ENCODE assay signal across 8 cellular contexts in genomic region chr5:141084487-141084989, GRCh38. TPM values are rescaled to one million over a fixed set of nuclear protein-coding genes. Genes with fewer than 3 reads are reported as not detected.
A peak's percentile ranks its signal among the peaks of the same experiment; 100 is the strongest.
DNase-seq lines count a peak whose midpoint lies in the region; ATAC-seq, FAIRE-seq and TF ChIP-seq lines count a peak whose summit lies in the region.

No MANE protein-coding gene starts in this region.

- H3K9me1 ChIP-seq in keratinocyte (ENCODE audit: control insufficient read depth, extremely low read depth, insufficient read depth, low read length): no peaks in the 10 kb centered on the region

- H3K4me2 ChIP-seq in DND-41 (ENCODE audit: insufficient read depth, low read length): no peak overlapping the region
- H3K4me2 ChIP-seq in keratinocyte (ENCODE audit: control insufficient read depth, extremely low read depth, insufficient read depth, low read depth, low read length): peak overlapping the region; percentile 35

- H3K36me3 ChIP-seq in DND-41 (ENCODE audit: insufficient read depth, low read length) (no peaks in the 10 kb centered on the region), keratinocyte (ENCODE audit: control insufficient read depth in 2 of 2, extremely low read depth in 1 of 2, insufficient read depth in 2 of 2, low read length in 2 of 2) (no peaks in the 10 kb centered on the region)

- H3K9me3 ChIP-seq in DND-41 (ENCODE audit: insufficient read depth, low read length, severe bottlenecking) (no peaks in the 10 kb centered on the region), keratinocyte (ENCODE audit: control insufficient read depth, low read depth, low read length) (no peaks in the 10 kb centered on the region)

- H4K20me1 ChIP-seq in DND-41 (ENCODE audit: insufficient read depth, low read length): no peaks in the 10 kb centered on the region
- no peaks in the 10 kb centered on the region for H4K20me1 ChIP-seq in keratinocyte (ENCODE audit: control insufficient read depth, extremely low read depth, insufficient read depth, low read length)

- dilution Hi-C loops in keratinocyte (cut with MboI; ENCODE audit: extremely low pct_ligation_motif_present, low sequenced_read_pairs): no loop called here

- TF ChIP-seq CTCF in DND-41 (IDR thresholded peaks at IDR 0.05; ENCODE audit: borderline replicate concordance, extremely low read depth, low read length, poor library complexity, severe bottlenecking) (peak; percentile 25), keratinocyte (optimal IDR thresholded peaks at IDR 0.05 in 1 of 3, IDR thresholded peaks at IDR 0.05 in 1 of 3, conservative IDR thresholded peaks at IDR 0.05 in 1 of 3; ENCODE audit: extremely low read depth in 1 of 3, insufficient read depth in 2 of 3, low read length in 3 of 3) (peak in 2 of 3 experiments; percentile 13 to 31)

- no peaks in the 10 kb centered on the region for H3K27me3 ChIP-seq in DND-41 (ENCODE audit: insufficient read depth, low read length, poor library complexity)
- no peaks in the 10 kb centered on the region for H3K27me3 ChIP-seq in keratinocyte (ENCODE audit: control insufficient read depth, extremely low read depth, insufficient read depth, low read length)

- H3K79me2 ChIP-seq in DND-41 (ENCODE audit: insufficient read depth, low read length): no peaks in the 10 kb centered on the region
- no peaks in the 10 kb centered on the region for H3K79me2 ChIP-seq in keratinocyte (ENCODE audit: control insufficient read depth, insufficient read depth, low read length)

- ATAC-seq in DND-41 (ENCODE audit: insufficient read depth, low read depth): peak; percentile 68; the same call in 1 of the 3 replicates
- no peak for ATAC-seq in GM21825 (IDR thresholded peaks at IDR 0.05; ENCODE audit: unreplicated experiment)
- no peak for ATAC-seq in HG02870 (IDR thresholded peaks at IDR 0.05; ENCODE audit: unreplicated experiment)

- FAIRE-seq in keratinocyte (lab: Jason Lieb, UNC): no peak

- H3K9ac ChIP-seq in DND-41 (ENCODE audit: low read depth, low read length): no peak overlapping the region
- H3K9ac ChIP-seq in keratinocyte (ENCODE audit: control insufficient read depth, extremely low read depth, insufficient read depth, low read length): no peak overlapping the region

- H3K4me1 ChIP-seq in DND-41 (ENCODE audit: insufficient read depth, low read length) (no peaks in the 10 kb centered on the region), keratinocyte (ENCODE audit: control insufficient read depth, extremely low read depth, insufficient read depth, low read length) (no peaks in the 10 kb centered on the region)

- H2AFZ ChIP-seq in DND-41 (ENCODE audit: low read depth, low read length) (no peak overlapping the region), keratinocyte (ENCODE audit: control insufficient read depth, low read length) (no peak overlapping the region)

- peak; percentile 25 for DNase-seq in DND-41
- peak; percentile 47 for DNase-seq in HuH-7.5 (ENCODE audit: low spot score)
- DNase-seq in T-helper 9 cell: peak; percentile 21
- peak; percentile 47 for DNase-seq in central memory CD4-positive, alpha-beta T cell
- DNase-seq in keratinocyte (ENCODE audit: low read depth, low spot score): no peak
- DNase-seq in stimulated activated CD4-positive, alpha-beta T cell treated with anti-CD3 and anti-CD28 coated beads, Interleukin-2, amount 100 ng/mL, for 24 hours: peak; percentile 23 to 39

- no peak overlapping the region for H3K4me3 ChIP-seq in DND-41 (ENCODE audit: low read depth in 1 of 2, low read length in 2 of 2)
- H3K4me3 ChIP-seq in keratinocyte (ENCODE audit: control insufficient read depth in 2 of 3, extremely low read depth in 1 of 3, insufficient read depth in 2 of 3, low read depth in 1 of 3, low read length in 3 of 3): peak overlapping the region in 1 of 3 experiments; percentile 37

- H3K27ac ChIP-seq in DND-41 (ENCODE audit: low read length) (no peak overlapping the region), keratinocyte (ENCODE audit: control insufficient read depth, insufficient read depth, low read length) (no peak overlapping the region)

RNA-seq across cellular contexts. Expression of gene PCDHB2, which starts 9.9 kb away (rescaled TPM):
- 0.26 to 1.1 TPM (median 0.46 TPM) in 3 replicates for polyA plus RNA-seq in keratinocyte
- polyA plus RNA-seq in keratinocyte (2011; ENCODE audit: low read depth): 0.51 TPM
- polyA plus RNA-seq in keratinocyte (2011; cell fraction: cytosol; rRNA removed): 0.21 and 0.25 TPM in 2 replicates
- polyA plus RNA-seq in keratinocyte (2011; cell fraction: nucleus; rRNA removed): 1.8 and 2.4 TPM in 2 replicates
- polyA plus RNA-seq in keratinocyte (2012; ENCODE audit: low replicate concordance): 0.50 and 0.76 TPM in 2 replicates
- 0.07 to 1.2 TPM (median 0.64 TPM) in 3 replicates for polyA minus RNA-seq in keratinocyte
- polyA minus RNA-seq in keratinocyte (2011; cell fraction: cytosol; rRNA and poly(A)+ RNA removed): 0.77 TPM
- polyA minus RNA-seq in keratinocyte (2011; cell fraction: nucleus; rRNA and poly(A)+ RNA removed): 2.6 and 3.5 TPM in 2 replicates

RNA-seq across cellular contexts. Expression of gene PCDHB3, which starts 15.7 kb away (rescaled TPM):
- polyA plus RNA-seq in keratinocyte: 0.03 to 0.08 TPM (median 0.05 TPM) in 3 replicates
- polyA plus RNA-seq in keratinocyte (2011; ENCODE audit: low read depth): not detected
- not detected in 2 replicates for polyA plus RNA-seq in keratinocyte (2011; cell fraction: cytosol; rRNA removed)
- 0.19 and 0.22 TPM in 2 replicates for polyA plus RNA-seq in keratinocyte (2011; cell fraction: nucleus; rRNA removed)
- 0.10 TPM in 1 of 2 replicates, not detected in the other for polyA plus RNA-seq in keratinocyte (2012; ENCODE audit: low replicate concordance)
- polyA minus RNA-seq in keratinocyte: 0.10 to 0.13 TPM in 2 of 3 replicates, not detected in the other
- not detected for polyA minus RNA-seq in keratinocyte (2011; cell fraction: cytosol; rRNA and poly(A)+ RNA removed)
- 0.21 and 0.78 TPM in 2 replicates for polyA minus RNA-seq in keratinocyte (2011; cell fraction: nucleus; rRNA and poly(A)+ RNA removed)

RNA-seq across cellular contexts. Expression of gene PCDHB1, which starts 33.4 kb away (rescaled TPM):
- polyA plus RNA-seq in keratinocyte: not detected in 3 replicates
- polyA plus RNA-seq in keratinocyte (2011; ENCODE audit: low read depth): not detected
- polyA plus RNA-seq in keratinocyte (2011; cell fraction: cytosol; rRNA removed): not detected in 2 replicates
- polyA plus RNA-seq in keratinocyte (2011; cell fraction: nucleus; rRNA removed): not detected in 2 replicates
- not detected in 2 replicates for polyA plus RNA-seq in keratinocyte (2012; ENCODE audit: low replicate concordance)
- polyA minus RNA-seq in keratinocyte: not detected in 3 replicates
- not detected for polyA minus RNA-seq in keratinocyte (2011; cell fraction: cytosol; rRNA and poly(A)+ RNA removed)
- polyA minus RNA-seq in keratinocyte (2011; cell fraction: nucleus; rRNA and poly(A)+ RNA removed): not detected in 2 replicates

RNA-seq across cellular contexts. Expression of gene PCDHB4, which starts 37.1 kb away (rescaled TPM):
- 0.04 to 0.05 TPM in 2 of 3 replicates, not detected in the other for polyA plus RNA-seq in keratinocyte
- not detected for polyA plus RNA-seq in keratinocyte (2011; ENCODE audit: low read depth)
- not detected in 2 replicates for polyA plus RNA-seq in keratinocyte (2011; cell fraction: cytosol; rRNA removed)
- polyA plus RNA-seq in keratinocyte (2011; cell fraction: nucleus; rRNA removed): 0.08 and 0.13 TPM in 2 replicates
- polyA plus RNA-seq in keratinocyte (2012; ENCODE audit: low replicate concordance): 0.06 TPM in 1 of 2 replicates, not detected in the other
- polyA minus RNA-seq in keratinocyte: 0.10 TPM in 1 of 3 replicates, not detected in the others
- not detected for polyA minus RNA-seq in keratinocyte (2011; cell fraction: cytosol; rRNA and poly(A)+ RNA removed)
- polyA minus RNA-seq in keratinocyte (2011; cell fraction: nucleus; rRNA and poly(A)+ RNA removed): 0.11 TPM in 1 of 2 replicates, not detected in the other

RNA-seq across cellular contexts. Expression of gene PCDHB5, which starts 50.5 kb away (rescaled TPM):
- polyA plus RNA-seq in keratinocyte: 0.07 to 0.10 TPM (median 0.09 TPM) in 3 replicates
- polyA plus RNA-seq in keratinocyte (2011; ENCODE audit: low read depth): not detected
- polyA plus RNA-seq in keratinocyte (2011; cell fraction: cytosol; rRNA removed): 0.02 and 0.03 TPM in 2 replicates
- polyA plus RNA-seq in keratinocyte (2011; cell fraction: nucleus; rRNA removed): 0.24 and 0.27 TPM in 2 replicates
- polyA plus RNA-seq in keratinocyte (2012; ENCODE audit: low replicate concordance): 0.03 and 0.10 TPM in 2 replicates
- polyA minus RNA-seq in keratinocyte: 0.16 TPM in 1 of 3 replicates, not detected in the others
- polyA minus RNA-seq in keratinocyte (2011; cell fraction: cytosol; rRNA and poly(A)+ RNA removed): not detected
- polyA minus RNA-seq in keratinocyte (2011; cell fraction: nucleus; rRNA and poly(A)+ RNA removed): 0.21 and 0.54 TPM in 2 replicates
